19 cellular contexts compared by ENCODE assay signal in the genomic region with DNA sequence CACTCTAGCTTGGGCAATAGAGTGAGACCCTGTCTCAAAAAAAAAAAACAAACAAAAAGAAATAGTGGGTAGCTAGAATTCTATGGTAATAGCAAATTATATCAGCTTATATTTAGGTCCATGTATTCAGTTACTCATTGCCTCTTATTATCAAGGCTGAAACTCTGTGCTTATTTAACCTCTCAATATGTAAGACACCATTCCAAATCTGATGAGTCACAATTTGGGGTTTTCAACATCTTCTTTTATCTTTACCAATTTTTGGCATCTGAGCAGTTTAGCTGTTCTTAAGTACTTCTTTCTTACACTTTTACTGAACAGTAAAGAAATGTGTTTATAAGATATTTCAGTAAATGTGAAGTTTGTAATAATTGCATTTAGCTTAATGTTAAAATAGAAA.
DNase-seq lines count a peak whose midpoint lies in the region; ATAC-seq and TF ChIP-seq lines count a peak whose summit lies in the region.
"Had no signal": no experiment of that assay in that cellular context is flagged by ENCODE, and none has a peak within 500 bp of the region (broad histone marks: within the 10 kb centered on the region; RNA-seq: fewer than 3 reads in every experiment).

No MANE protein-coding gene starts in this region.

- H3K27me3 Mint-ChIP-seq in HFFc6 (ENCODE audit: insufficient read depth), result no peaks in the 10 kb centered on the region
- no peaks in the 10 kb centered on the region for H3K27me3 Mint-ChIP-seq in activated T-cell treated with anti-CD3 and anti-CD28 coated beads, Interleukin-2, amount 50 U/mL, for 4 hours (ENCODE audit: low read depth)
- H3K27me3 Mint-ChIP-seq: stimulated activated naive B cell treated with anti-CD40 and anti-IgM and Interleukin-4, amounts not matched to agents 10 μg/mL and 1 μg/mL and 100 μg/mL, for 72 hours had no signal

- peak; percentile 53 for ATAC-seq in foreskin keratinocyte
- ATAC-seq in activated T-cell treated with anti-CD3 and anti-CD28 coated beads, Interleukin-2, amount 50 U/mL, for 4 hours, result no peak
- ATAC-seq: CD8-positive, alpha-beta T cell; sciatic nerve; stimulated activated naive B cell treated with anti-CD40 and anti-IgM and Interleukin-4, amounts not matched to agents 10 μg/mL and 1 μg/mL and 100 μg/mL, for 72 hours had no signal

- no peak for TF ChIP-seq POLR2A in esophagus muscularis mucosa (IDR thresholded peaks at IDR 0.05; ENCODE audit: low read depth)

- DNase-seq in AG09309 (ENCODE audit: low read depth), result peak; percentile 65
- DNase-seq in HFFc6, result peak; percentile 62
- DNase-seq in astrocyte of the hippocampus (ENCODE audit: low read depth, low spot score), result peak; percentile 59
- DNase-seq in foreskin keratinocyte, result peak in 1 of 2 donors; percentile 18
- DNase-seq in esophagus muscularis mucosa (ENCODE audit: extremely low spot score), result no peak
- no peak for DNase-seq in head of caudate nucleus
- DNase-seq in activated T-cell treated with anti-CD3 and anti-CD28 coated beads, Interleukin-2, amount 50 U/mL, for 4 hours, result no peak
- DNase-seq in Karpas-422, result no peak
- DNase-seq: activated CD4-positive, CD25-positive, alpha-beta regulatory T cell treated with anti-CD3 and anti-CD28 coated beads, Interleukin-2, amount 50 U/mL, for 72 hours; activated T-cell treated with anti-CD3 and anti-CD28 coated beads, Interleukin-2, amount 50 U/mL, for 1 hour; anterior cingulate cortex; CD8-positive, alpha-beta T cell; endodermal cell; NCI-H1417 treated with DMSO at 0.1 percent for 48 hours; NCI-H446 treated with DMSO at 0.1 percent for 48 hours; stimulated activated naive B cell treated with anti-CD40 and anti-IgM and Interleukin-4, amounts not matched to agents 10 μg/mL and 1 μg/mL and 100 μg/mL, for 72 hours; T-helper 1 cell had no signal

- TF ChIP-seq EP300 in esophagus muscularis mucosa (IDR thresholded peaks at IDR 0.05), result no peak

- peaks cover 14% of the 10 kb centered on the region for H3K4me1 Mint-ChIP-seq in HFFc6 (ENCODE audit: low read depth)
- peaks cover 3% of the 10 kb centered on the region for H3K4me1 Mint-ChIP-seq in activated T-cell treated with anti-CD3 and anti-CD28 coated beads, Interleukin-2, amount 50 U/mL, for 4 hours (ENCODE audit: low read depth)

- H3K4me3 Mint-ChIP-seq in HFFc6, result no peak overlapping the region
- H3K4me3 Mint-ChIP-seq in activated T-cell treated with anti-CD3 and anti-CD28 coated beads, Interleukin-2, amount 50 U/mL, for 4 hours, result no peak overlapping the region
- H3K4me3 Mint-ChIP-seq: CD8-positive, alpha-beta T cell; endodermal cell; stimulated activated naive B cell treated with anti-CD40 and anti-IgM and Interleukin-4, amounts not matched to agents 10 μg/mL and 1 μg/mL and 100 μg/mL, for 72 hours had no signal

- peak overlapping the region; percentile 52; the same call in 1 of the 2 replicates for H3K27ac Mint-ChIP-seq in HFFc6
- H3K27ac Mint-ChIP-seq: CD8-positive, alpha-beta T cell; endodermal cell; stimulated activated naive B cell treated with anti-CD40 and anti-IgM and Interleukin-4, amounts not matched to agents 10 μg/mL and 1 μg/mL and 100 μg/mL, for 72 hours had no signal

- peaks cover 5% of the 10 kb centered on the region for H3K4me1 ChIP-seq in foreskin keratinocyte
- H3K4me1 ChIP-seq in esophagus muscularis mucosa, result peaks cover 0 to 4% (median 0%) of the 10 kb centered on the region in 4 donors
- H3K4me1 ChIP-seq in Karpas-422 (ENCODE audit: low read length), result peaks cover 10% of the 10 kb centered on the region

- intact Hi-C loops in esophagus muscularis mucosa (cut with DNase I) (no loop called here), head of caudate nucleus (cut with DNase I) (no loop called here)

- H2AFZ ChIP-seq in Karpas-422 (ENCODE audit: low read length), result no peak overlapping the region

- H3K36me3 ChIP-seq in esophagus muscularis mucosa (peaks cover 0 to 4% (median 0%) of the 10 kb centered on the region in 4 donors), Karpas-422 (ENCODE audit: insufficient read depth, low read length) (no peaks in the 10 kb centered on the region)

- H3K27me3 ChIP-seq in foreskin keratinocyte (no peaks in the 10 kb centered on the region), esophagus muscularis mucosa (no peaks in the 10 kb centered on the region), Karpas-422 (ENCODE audit: low read length) (no peaks in the 10 kb centered on the region)

- H3K9me3 ChIP-seq in esophagus muscularis mucosa, result no peaks in the 10 kb centered on the region
- H3K9me3 ChIP-seq in Karpas-422 (ENCODE audit: low read length), result no peaks in the 10 kb centered on the region

- H3K9me2 ChIP-seq in Karpas-422 (replicated peaks; ENCODE audit: insufficient read depth, low read length), result no peaks in the 10 kb centered on the region

- no peak for TF ChIP-seq CTCF in AG09309 (IDR thresholded peaks at IDR 0.05; ENCODE audit: control insufficient read depth, insufficient read depth, low read depth, low read length, missing control alignments)
- TF ChIP-seq CTCF in HFFc6 (IDR thresholded peaks at IDR 0.05), result no peak
- no peak for TF ChIP-seq CTCF in foreskin keratinocyte (conservative IDR thresholded peaks at IDR 0.05)
- no peak for TF ChIP-seq CTCF in esophagus muscularis mucosa (IDR thresholded peaks at IDR 0.05)

- 0 out of 2 replicates have a peak, but pooled peaks cover 15% of the 10 kb centered on the region for H3K79me2 ChIP-seq in Karpas-422 (ENCODE audit: low read length)

- H3K27ac ChIP-seq in foreskin keratinocyte (no peak overlapping the region), esophagus muscularis mucosa (replicated peaks in 1 of 4) (no peak overlapping the region), Karpas-422 (ENCODE audit: low read length) (no peak overlapping the region)

- H3K9ac ChIP-seq in Karpas-422 (ENCODE audit: low read length), result no peak overlapping the region

- H3K36me3 Mint-ChIP-seq in HFFc6 (ENCODE audit: low read depth), result no peaks in the 10 kb centered on the region
- peaks cover 4% of the 10 kb centered on the region for H3K36me3 Mint-ChIP-seq in activated T-cell treated with anti-CD3 and anti-CD28 coated beads, Interleukin-2, amount 50 U/mL, for 4 hours (ENCODE audit: insufficient read depth)

- no peaks in the 10 kb centered on the region for H3K9me3 Mint-ChIP-seq in HFFc6
- H3K9me3 Mint-ChIP-seq in activated T-cell treated with anti-CD3 and anti-CD28 coated beads, Interleukin-2, amount 50 U/mL, for 4 hours, result no peaks in the 10 kb centered on the region
- H3K9me3 Mint-ChIP-seq: CD8-positive, alpha-beta T cell; endodermal cell; stimulated activated naive B cell treated with anti-CD40 and anti-IgM and Interleukin-4, amounts not matched to agents 10 μg/mL and 1 μg/mL and 100 μg/mL, for 72 hours had no signal

- no peak overlapping the region for H3K4me3 ChIP-seq in AG09309 (ENCODE audit: control insufficient read depth, low read depth, low read length)
- H3K4me3 ChIP-seq in esophagus muscularis mucosa, result no peak overlapping the region
- H3K4me3 ChIP-seq in Karpas-422 (ENCODE audit: low read length), result no peak overlapping the region
- H3K4me3 ChIP-seq: lung had no signal

- H4K20me1 ChIP-seq in Karpas-422 (ENCODE audit: insufficient read depth, low read depth, low read length), result no peaks in the 10 kb centered on the region

- no peak overlapping the region for H3K4me2 ChIP-seq in Karpas-422 (ENCODE audit: low read depth, low read length, poor library complexity, severe bottlenecking)

Comparison
In these comparisons a context has a peak if more than half of its experiments do, and no peak if none do; other contexts are left out.
1. DNase-seq: peak in AG09309 (single experiment), HFFc6 (single experiment) and astrocyte of the hippocampus (single experiment); none in esophagus muscularis mucosa (single experiment), head of caudate nucleus (0 of 42), activated T-cell treated with anti-CD3 and anti-CD28 coated beads, Interleukin-2, amount 50 U/mL, for 4 hours (single experiment) and Karpas-422 (single experiment).